10 cellular contexts compared by ENCODE assay signal in genomic region chr15:73602444-73602843, GRCh38. TPM values are rescaled to one million over a fixed set of nuclear protein-coding genes. Genes with fewer than 3 reads are reported as not detected.
DNase-seq lines count a peak whose midpoint lies in the region; ATAC-seq and TF ChIP-seq lines count a peak whose summit lies in the region.
"Had no signal": no experiment of that assay in that cellular context is flagged by ENCODE, and none has a peak within 500 bp of the region (broad histone marks: within the 10 kb centered on the region; RNA-seq: fewer than 3 reads in every experiment).

No MANE protein-coding gene starts in this region.

- H3K4me2 ChIP-seq in GM23338, result 0 out of 2 replicates have a peak overlapping the region, but pooled peaks have one; percentile 79

- H3K36me3 Mint-ChIP-seq in GM23338 (ENCODE audit: low read depth), result no peaks in the 10 kb centered on the region
- no peaks in the 10 kb centered on the region for H3K36me3 Mint-ChIP-seq in glutamatergic neuron (ENCODE audit: unreplicated experiment)

- TF ChIP-seq CTCF in GM23338 (conservative IDR thresholded peaks at IDR 0.05; ENCODE audit: low read depth in 2 of 2) (no peak), adrenal gland (IDR thresholded peaks at IDR 0.05) (no peak), glutamatergic neuron (IDR thresholded peaks at IDR 0.05; ENCODE audit: partially characterized antibody, unreplicated experiment) (no peak)

- peaks cover 3% of the 10 kb centered on the region for H3K27me3 Mint-ChIP-seq in GM23338 (ENCODE audit: insufficient read depth, low read depth, poor library complexity)
- no peaks in the 10 kb centered on the region for H3K27me3 Mint-ChIP-seq in glutamatergic neuron (ENCODE audit: unreplicated experiment)

- WGBS in adrenal gland, 4 donors, result 7 to 30% (median 14%) methylated on average over 1 of the region's 1 CpG
- 0% methylated on average over 1 of the region's 1 CpG for WGBS in right cardiac atrium

- intact Hi-C loops in adrenal gland (cut with DNase I), result no loop called here
- intact Hi-C loops in right cardiac atrium (cut with DNase I), result no loop called here

- no peak for DNase-seq in GM23338 (ENCODE audit: low spot score)
- no peak for DNase-seq in adrenal gland
- DNase-seq in right cardiac atrium, result no peak
- DNase-seq in MV-4-11 (lab: John Stamatoyannopoulos, UW), result no peak
- DNase-seq in glutamatergic neuron, result no peak
- no peak for DNase-seq in NCI-H345 (lab: John Stamatoyannopoulos, UW)
- DNase-seq: DMS153 had no signal

- H3K27me3 ChIP-seq in GM23338 (ENCODE audit: insufficient read depth) (no peaks in the 10 kb centered on the region), adrenal gland (no peaks in the 10 kb centered on the region), right cardiac atrium (ENCODE audit: control insufficient read depth, insufficient read depth) (no peaks in the 10 kb centered on the region)

- 0 out of 2 replicates have a peak, but pooled peaks cover 2% of the 10 kb centered on the region for H3F3A ChIP-seq in GM23338 (replicated peaks; ENCODE audit: low read depth)

- H3K4me1 Mint-ChIP-seq in GM23338 (peaks cover 47% of the 10 kb centered on the region), glutamatergic neuron (ENCODE audit: low read depth, unreplicated experiment) (peaks cover 27% of the 10 kb centered on the region)

- peaks cover 87% of the 10 kb centered on the region for H4K20me1 ChIP-seq in GM23338 (replicated peaks; ENCODE audit: insufficient read depth)

- TF ChIP-seq POLR2A in adrenal gland (IDR thresholded peaks at IDR 0.05), result no peak

- H3K9me3 ChIP-seq in adrenal gland (replicated peaks in 1 of 3), result no peaks in the 10 kb centered on the region
- no peaks in the 10 kb centered on the region for H3K9me3 ChIP-seq in right cardiac atrium (ENCODE audit: control insufficient read depth, low read length)
- H3K9me3 ChIP-seq: HAP-1 had no signal

- no peak for ATAC-seq in GM23338
- peak in 1 of 2 donors; percentile 30 for ATAC-seq in right cardiac atrium
- ATAC-seq in GM21526 (IDR thresholded peaks at IDR 0.05; ENCODE audit: low FRiP score, unreplicated experiment), result no peak

- H3K9me2 ChIP-seq in GM23338 (ENCODE audit: insufficient read depth), result no peaks in the 10 kb centered on the region

- H3K36me3 ChIP-seq in GM23338 (ENCODE audit: insufficient read depth) (no peaks in the 10 kb centered on the region), adrenal gland (replicated peaks in 1 of 2) (no peaks in the 10 kb centered on the region)
- H3K36me3 ChIP-seq: HAP-1 had no signal

- H3K79me2 ChIP-seq in GM23338 (replicated peaks; ENCODE audit: insufficient read depth), result peaks cover 99% of the 10 kb centered on the region

- H3K4me1 ChIP-seq in GM23338 (ENCODE audit: insufficient read depth), result peaks cover 80% of the 10 kb centered on the region
- H3K4me1 ChIP-seq in adrenal gland (replicated peaks in 1 of 2), result peaks cover 34 to 68% of the 10 kb centered on the region in 2 donors
- H3K4me1 ChIP-seq in right cardiac atrium (ENCODE audit: control insufficient read depth, insufficient read depth, low read length), result peaks cover 13% of the 10 kb centered on the region

- H3K9me3 Mint-ChIP-seq in GM23338 (no peaks in the 10 kb centered on the region), glutamatergic neuron (ENCODE audit: unreplicated experiment) (no peaks in the 10 kb centered on the region)

- H2AFZ ChIP-seq in GM23338, result no peak overlapping the region

- H3K4me3 ChIP-seq in GM23338, result peak overlapping the region; percentile 44; the same call in 1 of the 2 replicates
- no peak overlapping the region for H3K4me3 ChIP-seq in adrenal gland
- no peak overlapping the region for H3K4me3 ChIP-seq in right cardiac atrium (ENCODE audit: low read length)
- H3K4me3 ChIP-seq in skin epidermis, result no peak overlapping the region
- H3K4me3 ChIP-seq: HAP-1 had no signal

- H3K27ac ChIP-seq in GM23338 (ENCODE audit: low read depth) (peak overlapping the region; percentile 77; the same call in 1 of the 2 replicates), adrenal gland (peak overlapping the region in 4 of 5 donors; percentile 8 to 75 (median 51)), right cardiac atrium (ENCODE audit: low read length) (peak overlapping the region; percentile 60), skin epidermis (peak overlapping the region in 15 of 21 experiments; percentile 4 to 71 (median 49))

- H3K27ac Mint-ChIP-seq in GM23338 (no peak overlapping the region), glutamatergic neuron (ENCODE audit: unreplicated experiment) (no peak overlapping the region)

- H3K4me3 Mint-ChIP-seq in GM23338, result no peak overlapping the region
- no peak overlapping the region for H3K4me3 Mint-ChIP-seq in glutamatergic neuron (ENCODE audit: unreplicated experiment)

TF ChIP-seq in GM23338, 12 proteins besides CTCF, POLR2A, EP300 and RAD21 (continues in another document):
- TF ChIP-seq, protein P1, sequence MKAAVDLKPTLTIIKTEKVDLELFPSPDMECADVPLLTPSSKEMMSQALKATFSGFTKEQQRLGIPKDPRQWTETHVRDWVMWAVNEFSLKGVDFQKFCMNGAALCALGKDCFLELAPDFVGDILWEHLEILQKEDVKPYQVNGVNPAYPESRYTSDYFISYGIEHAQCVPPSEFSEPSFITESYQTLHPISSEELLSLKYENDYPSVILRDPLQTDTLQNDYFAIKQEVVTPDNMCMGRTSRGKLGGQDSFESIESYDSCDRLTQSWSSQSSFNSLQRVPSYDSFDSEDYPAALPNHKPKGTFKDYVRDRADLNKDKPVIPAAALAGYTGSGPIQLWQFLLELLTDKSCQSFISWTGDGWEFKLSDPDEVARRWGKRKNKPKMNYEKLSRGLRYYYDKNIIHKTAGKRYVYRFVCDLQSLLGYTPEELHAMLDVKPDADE (IDR thresholded peaks at IDR 0.05), result no peak
- TF ChIP-seq POLR2AphosphoS5 (IDR thresholded peaks at IDR 0.05; ENCODE audit: low read depth), result no peak
- no peak for TF ChIP-seq STAT1 (IDR thresholded peaks at IDR 0.05; ENCODE audit: unreplicated experiment)
- TF ChIP-seq ZNF331 (CRISPR knock-in tag; IDR thresholded peaks at IDR 0.05; ENCODE audit: low read depth), result no peak
- no peak for TF ChIP-seq JUNB (IDR thresholded peaks at IDR 0.05; ENCODE audit: unreplicated experiment)
- no peak for TF ChIP-seq EZH2 (IDR thresholded peaks at IDR 0.05; ENCODE audit: low read depth, unreplicated experiment)
- no peak for TF ChIP-seq NANOG (IDR thresholded peaks at IDR 0.05; ENCODE audit: borderline replicate concordance)

RNA-seq across cellular contexts. Expression of gene NPTN, which starts 30.7 kb away (rescaled TPM):
- total RNA-seq in GM23338 (2014; rRNA removed; shearing (Covaris generic)), result 113 and 121 TPM in 2 replicates
- polyA plus RNA-seq in GM23338 (2016; fragmentation: Nextera tagmentation; extraction: Ambion mirVana) (53.0 and 56.3 TPM in 2 replicates), adrenal gland (100 to 1,000 TPM in 1 of 3 donors, 10 to 100 TPM in 2; 26.5 to 169 (median 28.7) TPM), right cardiac atrium (300 TPM)
- total RNA-seq in adrenal gland (100 to 1,000 TPM; 100 to 197 (median 127) TPM), right cardiac atrium (100 to 1,000 TPM; 262 to 320 (median 306) TPM), glutamatergic neuron (ENCODE audit: unreplicated experiment) (86.6 TPM)
